ENCODE assay signal across 1 cellular context in genomic region chr13:48403929-48404328, GRCh38.
TF ChIP-seq lines count a peak whose summit lies in the region.

No MANE protein-coding gene starts in this region.

TF ChIP-seq in HepG2, 621 proteins besides CTCF, POLR2A, EP300 and RAD21 (continued from another document):
- 0 out of 2 replicates have a peak, but pooled peaks have one; percentile 35 for TF ChIP-seq ZNF770 (CRISPR knock-in tag; IDR thresholded peaks at IDR 0.05)
